9 cellular contexts compared by ENCODE assay signal in genomic region chr19:56350416-56351045, GRCh38. TPM values are rescaled to one million over a fixed set of nuclear protein-coding genes. Genes with fewer than 3 reads are reported as not detected.
DNase-seq lines count a peak whose midpoint lies in the region; FAIRE-seq and TF ChIP-seq lines count a peak whose summit lies in the region.
"Had no signal": no experiment of that assay in that cellular context is flagged by ENCODE, and none has a peak within 500 bp of the region (broad histone marks: within the 10 kb centered on the region; RNA-seq: fewer than 3 reads in every experiment).

No MANE protein-coding gene starts in this region.

- H3K27ac ChIP-seq in ascending aorta (no peak overlapping the region), keratinocyte (ENCODE audit: control insufficient read depth, insufficient read depth, low read length) (no peak overlapping the region)
- H3K27ac ChIP-seq: SK-N-MC had no signal

- DNase-seq in CMK (ENCODE audit: low read depth) = peak; percentile 45
- peak; percentile 77 for DNase-seq in HT-29 (ENCODE audit: low spot score)
- DNase-seq in RCC 7860 (ENCODE audit: low spot score) = peak; percentile 24
- no peak for DNase-seq in ascending aorta (ENCODE audit: low spot score in 2 of 2)
- DNase-seq in keratinocyte (ENCODE audit: low read depth, low spot score) = no peak
- DNase-seq in stimulated activated CD4-positive, alpha-beta T cell treated with anti-CD3 and anti-CD28 coated beads, TNF-alpha, amount 100 ng/mL, for 4 hours (ENCODE audit: low read depth in 3 of 3) = peak in 2 of 3 experiments; percentile 10 to 23
- DNase-seq in HuH-7.5 (ENCODE audit: low spot score) = no peak
- DNase-seq in epidermal melanocyte (ENCODE audit: insufficient read length, low spot score) = no peak

- no peak overlapping the region for H2AFZ ChIP-seq in keratinocyte (ENCODE audit: control insufficient read depth, low read length)

- H3K9me1 ChIP-seq in keratinocyte (ENCODE audit: control insufficient read depth, extremely low read depth, insufficient read depth, low read length) = no peaks in the 10 kb centered on the region

- no peaks in the 10 kb centered on the region for H3K27me3 ChIP-seq in ascending aorta
- H3K27me3 ChIP-seq in keratinocyte (ENCODE audit: control insufficient read depth, extremely low read depth, insufficient read depth, low read length) = no peaks in the 10 kb centered on the region

- no peak for FAIRE-seq in RCC 7860 (lab: Jason Lieb, UNC)
- FAIRE-seq in keratinocyte (lab: Jason Lieb, UNC) = peak; percentile 87

- H3K4me2 ChIP-seq in keratinocyte (ENCODE audit: control insufficient read depth, extremely low read depth, insufficient read depth, low read depth, low read length) = no peak overlapping the region

- dilution Hi-C loops in keratinocyte (cut with MboI; ENCODE audit: extremely low pct_ligation_motif_present, low sequenced_read_pairs) = no loop called here

- H3K36me3 ChIP-seq in ascending aorta (no peaks in the 10 kb centered on the region), keratinocyte (ENCODE audit: control insufficient read depth in 2 of 2, extremely low read depth in 1 of 2, insufficient read depth in 2 of 2, low read length in 2 of 2) (no peaks in the 10 kb centered on the region)

- H3K9ac ChIP-seq in keratinocyte (ENCODE audit: control insufficient read depth, extremely low read depth, insufficient read depth, low read length) = no peak overlapping the region

- peak; percentile 63 to 79 (median 68) for TF ChIP-seq CTCF in ascending aorta (IDR thresholded peaks at IDR 0.05)
- TF ChIP-seq CTCF in keratinocyte (optimal IDR thresholded peaks at IDR 0.05 in 1 of 3, IDR thresholded peaks at IDR 0.05 in 1 of 3, conservative IDR thresholded peaks at IDR 0.05 in 1 of 3; ENCODE audit: extremely low read depth in 1 of 3, insufficient read depth in 2 of 3, low read length in 3 of 3) = peak; percentile 51 to 79 (median 77)

- no peaks in the 10 kb centered on the region for H3K79me2 ChIP-seq in keratinocyte (ENCODE audit: control insufficient read depth, insufficient read depth, low read length)

- H4K20me1 ChIP-seq in keratinocyte (ENCODE audit: control insufficient read depth, extremely low read depth, insufficient read depth, low read length) = no peaks in the 10 kb centered on the region

- H3K4me1 ChIP-seq in ascending aorta (no peaks in the 10 kb centered on the region), keratinocyte (ENCODE audit: control insufficient read depth, extremely low read depth, insufficient read depth, low read length) (no peaks in the 10 kb centered on the region)

- H3K4me3 ChIP-seq in ascending aorta (no peak overlapping the region), keratinocyte (ENCODE audit: control insufficient read depth in 2 of 3, extremely low read depth in 1 of 3, insufficient read depth in 2 of 3, low read depth in 1 of 3, low read length in 3 of 3) (no peak overlapping the region)
- H3K4me3 ChIP-seq: SK-N-MC had no signal

- intact Hi-C loops in ascending aorta (cut with DNase I) = loop anchor here (1.0 to 2.0 kb wide), 2 partner anchors 274 to 284 kb away; no protein-coding TSS in a partner anchor

- H3K9me3 ChIP-seq in ascending aorta (no peaks in the 10 kb centered on the region), keratinocyte (ENCODE audit: control insufficient read depth, low read depth, low read length) (no peaks in the 10 kb centered on the region)

RNA-seq across cellular contexts. Expression of gene ZSCAN5A, which starts 35.9 kb away (rescaled TPM):
- total RNA-seq in HT-29 (2014; rRNA removed; shearing (Covaris generic)) = 11.0 and 14.2 TPM in 2 replicates
- total RNA-seq in ascending aorta = 13.3 TPM
- polyA plus RNA-seq in keratinocyte = 5.7 to 9.4 TPM (median 6.1 TPM) in 3 replicates
- polyA plus RNA-seq in keratinocyte (2011; ENCODE audit: low read depth) = 3.0 TPM
- 5.3 and 5.6 TPM in 2 replicates for polyA plus RNA-seq in keratinocyte (2011; cell fraction: cytosol; rRNA removed)
- 5.9 and 6.9 TPM in 2 replicates for polyA plus RNA-seq in keratinocyte (2011; cell fraction: nucleus; rRNA removed)
- 5.6 and 5.8 TPM in 2 replicates for polyA plus RNA-seq in keratinocyte (2012; ENCODE audit: low replicate concordance)
- polyA minus RNA-seq in keratinocyte = 9.3 to 20.1 TPM (median 19.4 TPM) in 3 replicates
- 2.3 TPM for polyA minus RNA-seq in keratinocyte (2011; cell fraction: cytosol; rRNA and poly(A)+ RNA removed)
- 7.1 and 13.2 TPM in 2 replicates for polyA minus RNA-seq in keratinocyte (2011; cell fraction: nucleus; rRNA and poly(A)+ RNA removed)

RNA-seq across cellular contexts. Expression of gene ZNF582, which starts 42.8 kb away (rescaled TPM):
- not detected in 2 replicates for total RNA-seq in HT-29 (2014; rRNA removed; shearing (Covaris generic))
- 0.43 TPM for total RNA-seq in ascending aorta
- polyA plus RNA-seq in keratinocyte = 4.0 to 4.7 TPM (median 4.3 TPM) in 3 replicates
- 0.72 TPM for polyA plus RNA-seq in keratinocyte (2011; ENCODE audit: low read depth)
- polyA plus RNA-seq in keratinocyte (2011; cell fraction: cytosol; rRNA removed) = 3.7 and 4.4 TPM in 2 replicates
- polyA plus RNA-seq in keratinocyte (2011; cell fraction: nucleus; rRNA removed) = 4.3 and 6.5 TPM in 2 replicates
- polyA plus RNA-seq in keratinocyte (2012; ENCODE audit: low replicate concordance) = 2.4 and 3.6 TPM in 2 replicates
- polyA minus RNA-seq in keratinocyte = 1.4 to 4.0 TPM (median 3.3 TPM) in 3 replicates
- polyA minus RNA-seq in keratinocyte (2011; cell fraction: cytosol; rRNA and poly(A)+ RNA removed) = 2.5 TPM
- 2.3 and 4.7 TPM in 2 replicates for polyA minus RNA-seq in keratinocyte (2011; cell fraction: nucleus; rRNA and poly(A)+ RNA removed)

RNA-seq across cellular contexts. Expression of gene ZNF583, which starts 53.6 kb away (rescaled TPM):
- not detected in 2 replicates for total RNA-seq in HT-29 (2014; rRNA removed; shearing (Covaris generic))
- total RNA-seq in ascending aorta = 0.21 TPM
- polyA plus RNA-seq in keratinocyte = 2.3 to 3.3 TPM (median 2.4 TPM) in 3 replicates
- polyA plus RNA-seq in keratinocyte (2011; ENCODE audit: low read depth) = 2.1 TPM
- 1.9 and 3.7 TPM in 2 replicates for polyA plus RNA-seq in keratinocyte (2011; cell fraction: cytosol; rRNA removed)
- polyA plus RNA-seq in keratinocyte (2011; cell fraction: nucleus; rRNA removed) = 3.5 and 4.1 TPM in 2 replicates
- 1.0 and 2.3 TPM in 2 replicates for polyA plus RNA-seq in keratinocyte (2012; ENCODE audit: low replicate concordance)
- 0.59 to 2.7 TPM (median 2.2 TPM) in 3 replicates for polyA minus RNA-seq in keratinocyte
- 4.4 TPM for polyA minus RNA-seq in keratinocyte (2011; cell fraction: cytosol; rRNA and poly(A)+ RNA removed)
- polyA minus RNA-seq in keratinocyte (2011; cell fraction: nucleus; rRNA and poly(A)+ RNA removed) = 1.7 and 5.2 TPM in 2 replicates

Comparison
In these comparisons a context has a peak if more than half of its experiments do, and no peak if none do; other contexts are left out.
1. DNase-seq: peak in CMK (single experiment), HT-29 (single experiment), RCC 7860 (single experiment) and stimulated activated CD4-positive, alpha-beta T cell treated with anti-CD3 and anti-CD28 coated beads, TNF-alpha, amount 100 ng/mL, for 4 hours (2 of 3); none in ascending aorta (0 of 2), keratinocyte (single experiment), HuH-7.5 (single experiment) and epidermal melanocyte (single experiment).